ENCODE assay signal across 10 cellular contexts in the genomic region with DNA sequence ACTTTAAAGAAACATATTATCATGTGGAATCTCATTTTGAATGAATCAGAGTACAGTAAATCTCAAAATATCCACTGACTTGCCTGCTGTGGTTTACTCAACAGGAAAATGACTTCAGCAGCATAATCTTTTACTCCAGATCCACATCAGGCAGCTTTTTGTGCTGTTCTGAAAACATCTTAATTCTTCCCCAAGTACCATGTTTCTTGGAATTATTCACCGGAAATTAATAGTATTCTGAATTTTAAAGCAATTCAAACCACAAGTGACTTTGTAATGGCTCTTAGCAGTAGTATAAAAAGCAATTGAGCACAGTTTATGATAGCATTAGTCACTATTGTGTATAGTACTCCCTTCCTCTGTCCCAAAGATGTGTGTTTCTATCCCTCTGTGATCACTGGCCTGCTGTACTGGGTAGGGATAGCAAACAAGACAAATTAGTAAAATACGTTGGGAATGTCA.
A peak's percentile ranks its signal among the peaks of the same experiment; 100 is the strongest.
DNase-seq lines count a peak whose midpoint lies in the region; ATAC-seq, FAIRE-seq and TF ChIP-seq lines count a peak whose summit lies in the region.
"Had no signal": no experiment of that assay in that cellular context is flagged by ENCODE, and none has a peak within 500 bp of the region (broad histone marks: within the 10 kb centered on the region; RNA-seq: fewer than 3 reads in every experiment).

No MANE protein-coding gene starts in this region.

- no peaks in the 10 kb centered on the region for H3K27me3 ChIP-seq in bronchial epithelial cell (ENCODE audit: control insufficient read depth, insufficient read depth, low read length)

- DNase-seq in AG04449 (ENCODE audit: low read depth, low spot score), result peak; percentile 97
- peak; percentile 53 for DNase-seq in HPDE6-E6E7 (ENCODE audit: extremely low spot score)
- DNase-seq in bronchial epithelial cell (ENCODE audit: low read depth), result peak; percentile 93
- DNase-seq in mucosa of descending colon, result no peak
- DNase-seq in DMS153 treated with DMSO at 0.1 percent for 48 hours (lab: John Stamatoyannopoulos, UW; ENCODE audit: unreplicated experiment), result no peak
- no peak for DNase-seq in Kasumi-1 (lab: John Stamatoyannopoulos, UW)
- DNase-seq in GM10248 (ENCODE audit: extremely low spot score), result no peak
- no peak for DNase-seq in HuH-7 (ENCODE audit: low spot score)
- DNase-seq: activated naive CD4-positive, alpha-beta T cell treated with anti-CD3 and anti-CD28 coated beads, Interleukin-2, amount 50 U/mL, for 16 hours; NCI-H2171 had no signal

- no peaks in the 10 kb centered on the region for H3K9me3 ChIP-seq in mucosa of descending colon

- peaks cover 4% of the 10 kb centered on the region for H3K4me1 ChIP-seq in mucosa of descending colon (ENCODE audit: low read depth)

- ATAC-seq in mucosa of descending colon, result peak; percentile 67

- no peak for FAIRE-seq in bronchial epithelial cell (lab: Jason Lieb, UNC)

- H3K36me3 ChIP-seq in bronchial epithelial cell (ENCODE audit: control insufficient read depth, insufficient read depth, low read length) (no peaks in the 10 kb centered on the region), mucosa of descending colon (ENCODE audit: low read depth) (no peaks in the 10 kb centered on the region)

- CTCF ChIA-PET in AG04449 (lab: Yijun Ruan, JAX), result interaction anchor here (1.2 kb wide), 1 partner anchor 114 kb away, joined by 3 read pairs; no protein-coding TSS in a partner anchor
- CTCF ChIA-PET in GM10248 (lab: Yijun Ruan, JAX), result interaction anchor here (1.4 to 1.7 kb wide), 2 partner anchors 11 to 20 kb away, joined by 3 to 5 read pairs; no protein-coding TSS in a partner anchor

- intact Hi-C loops in mucosa of descending colon (cut with DNase I, micrococcal nuclease), result no loop called here

- TF ChIP-seq CTCF in AG04449 (IDR thresholded peaks at IDR 0.05; ENCODE audit: insufficient read depth, low read length, missing control alignments) (no peak), bronchial epithelial cell (IDR thresholded peaks at IDR 0.05; ENCODE audit: insufficient read depth, low read length, severe bottlenecking) (no peak), mucosa of descending colon (IDR thresholded peaks at IDR 0.05) (no peak), GM10248 (IDR thresholded peaks at IDR 0.05; ENCODE audit: control extremely low read depth, extremely low read depth, low read depth, missing control alignments) (no peak)

- POLR2A ChIA-PET in AG04449 (lab: Yijun Ruan, JAX), result interaction anchor here (0.7 to 1.8 kb wide), 5 partner anchors 31 to 224 kb away, joined by 3 to 7 read pairs (median 3); no protein-coding TSS in a partner anchor
- POLR2A ChIA-PET in GM10248 (lab: Yijun Ruan, JAX), result no interaction called here

- H3K4me3 ChIP-seq in AG04449 (ENCODE audit: low read depth, low read length) (no peak overlapping the region), bronchial epithelial cell (ENCODE audit: low read depth, low read length) (no peak overlapping the region), mucosa of descending colon (no peak overlapping the region)

Comparison
In these comparisons a context has a peak if more than half of its experiments do, and no peak if none do; other contexts are left out.
1. DNase-seq: peak in AG04449 (single experiment), HPDE6-E6E7 (single experiment) and bronchial epithelial cell (single experiment); none in mucosa of descending colon (0 of 3), DMS153 treated with DMSO at 0.1 percent for 48 hours (single experiment), Kasumi-1 (0 of 2), GM10248 (single experiment) and HuH-7 (single experiment).